In genomic region chr11:128716661-128717210, GRCh38 we compare ENCODE assay signal across 7 cellular contexts. TPM values are rescaled to one million over a fixed set of nuclear protein-coding genes. Genes with fewer than 3 reads are reported as not detected.
DNase-seq lines count a peak whose midpoint lies in the region; ATAC-seq, FAIRE-seq and TF ChIP-seq lines count a peak whose summit lies in the region.

No MANE protein-coding gene starts in this region.

- H3K9me3 Mint-ChIP-seq in GM23338, result 0 out of 3 replicates have a peak, but pooled peaks cover 3% of the 10 kb centered on the region
- no peaks in the 10 kb centered on the region for H3K9me3 Mint-ChIP-seq in T-helper 1 cell treated with Interleukin-12 subunit alpha and Interleukin-12 subunit beta and Interleukin-4 antibody, amounts not matched to agents 30 μg/mL and 1 μg/mL, for 36 hours

- 0 out of 2 replicates have a peak overlapping the region, but pooled peaks have one; percentile 34 for H2BK20ac ChIP-seq in H1 (ENCODE audit: low read length)

- H3K79me2 ChIP-seq in GM23338 (replicated peaks; ENCODE audit: insufficient read depth) (no peaks in the 10 kb centered on the region), H1 (ENCODE audit: control insufficient read depth in 1 of 2, insufficient read depth in 2 of 2, low read length in 2 of 2) (no peaks in the 10 kb centered on the region)

- no peak overlapping the region for H2BK15ac ChIP-seq in H1 (ENCODE audit: low read length)

- no peak for FAIRE-seq in H1 (lab: Jason Lieb, UNC)

- H2AFZ ChIP-seq in GM23338, result 0 out of 2 replicates have a peak overlapping the region, but pooled peaks have one; percentile 29
- no peak overlapping the region for H2AFZ ChIP-seq in H1 (ENCODE audit: low read length)

- H3K9me2 ChIP-seq in GM23338 (ENCODE audit: insufficient read depth), result peaks cover 13% of the 10 kb centered on the region; the same call in 1 of the 2 replicates

- H3K23me2 ChIP-seq in H1 (ENCODE audit: low read depth, low read length), result no peaks in the 10 kb centered on the region

- intact Hi-C loops in gastrocnemius medialis (cut with DNase I; ENCODE audit: low total_unique reads), result no loop called here

- no peaks in the 10 kb centered on the region; the same call in 1 of the 2 replicates for H3K36me3 ChIP-seq in GM23338 (ENCODE audit: insufficient read depth)
- H3K36me3 ChIP-seq in H1 (ENCODE audit: control insufficient read depth in 2 of 4, insufficient read depth in 4 of 4, low read length in 3 of 4), result no peaks in the 10 kb centered on the region
- no peaks in the 10 kb centered on the region for H3K36me3 ChIP-seq in gastrocnemius medialis

- 0 out of 2 replicates have a peak overlapping the region, but pooled peaks have one; percentile 0 for H2AK5ac ChIP-seq in H1 (ENCODE audit: low read depth, low read length)

- peak; percentile 18 for DNase-seq in GM23338 (ENCODE audit: low spot score)
- no peak for DNase-seq in H1 (ENCODE audit: low read depth in 1 of 2, low spot score in 2 of 2)
- no peak for DNase-seq in gastrocnemius medialis
- DNase-seq in inferior parietal cortex (ENCODE audit: extremely low spot score), result no peak
- DNase-seq in cerebellar cortex (ENCODE audit: low spot score), result no peak

- TF ChIP-seq EP300 in H1 (IDR thresholded peaks at IDR 0.05; ENCODE audit: borderline replicate concordance in 1 of 2, low read depth in 2 of 2, low read length in 2 of 2), result no peak

- H3K9ac ChIP-seq in H1 (replicated peaks in 1 of 4; ENCODE audit: extremely low read depth in 1 of 4, low read depth in 3 of 4, low read length in 3 of 4), result no peak overlapping the region

- POLR2A ChIA-PET in H1 (lab: Charles Lee; ENCODE audit: partially characterized antibody), result no interaction called here

- no peak overlapping the region for H3K56ac ChIP-seq in H1 (replicated peaks; ENCODE audit: insufficient read length, low read depth, low read length)

- H3K4me3 Mint-ChIP-seq in GM23338, result no peak overlapping the region
- H3K4me3 Mint-ChIP-seq in T-helper 1 cell treated with Interleukin-12 subunit alpha and Interleukin-12 subunit beta and Interleukin-4 antibody, amounts not matched to agents 30 μg/mL and 1 μg/mL, for 36 hours, result peak overlapping the region; percentile 78

- no peak overlapping the region for H3K14ac ChIP-seq in H1 (ENCODE audit: insufficient read length)

- H3K27me3 ChIP-seq in GM23338 (ENCODE audit: insufficient read depth) (no peaks in the 10 kb centered on the region), H1 (replicated peaks in 1 of 4; ENCODE audit: control insufficient read depth in 3 of 4, extremely low read depth in 1 of 4, insufficient read depth in 3 of 4, low read length in 3 of 4) (peaks cover 0 to 2% (median 0%) of the 10 kb centered on the region in 4 experiments; a peak in 2 of 7 replicates), gastrocnemius medialis (no peaks in the 10 kb centered on the region)

- H2BK12ac ChIP-seq in H1 (ENCODE audit: low read depth, low read length), result peak overlapping the region; percentile 71; the same call in 1 of the 2 replicates

- CTCF ChIA-PET in H1 (lab: Charles Lee; ENCODE audit: partially characterized antibody), result interaction anchor here (0.8 to 1.3 kb wide), 5 partner anchors 9 to 55 kb away, joined by 3 to 4 read pairs (median 3); no protein-coding TSS in a partner anchor

- H3K4me3 ChIP-seq in GM23338 (no peak overlapping the region), H1 (ENCODE audit: extremely low read depth in 1 of 4, insufficient read depth in 2 of 4, low read depth in 3 of 4, low read length in 4 of 4) (no peak overlapping the region), gastrocnemius medialis (no peak overlapping the region)

- H2BK120ac ChIP-seq in H1 (replicated peaks; ENCODE audit: low read depth, low read length), result no peak overlapping the region

- H3K79me1 ChIP-seq in H1 (ENCODE audit: low read depth, low read length), result no peaks in the 10 kb centered on the region

- H3K27ac Mint-ChIP-seq in GM23338, result no peak overlapping the region
- H3K27ac Mint-ChIP-seq in T-helper 1 cell treated with Interleukin-12 subunit alpha and Interleukin-12 subunit beta and Interleukin-4 antibody, amounts not matched to agents 30 μg/mL and 1 μg/mL, for 36 hours, result peak overlapping the region; percentile 94

- TF ChIP-seq POLR2A in H1 (IDR thresholded peaks at IDR 0.05; ENCODE audit: control extremely low read depth in 1 of 2, low read depth in 2 of 2, low read length in 2 of 2) (no peak), gastrocnemius medialis (IDR thresholded peaks at IDR 0.05) (no peak)

- WGBS in H1 (ENCODE audit: extremely low coverage in 1 of 2, insufficient coverage in 1 of 2, insufficient read length in 1 of 2, insufficient replicate concordance in 2 of 2, low coverage in 1 of 2, low lambda C conversion rate in 2 of 2, missing lambda C conversion rate in 1 of 2), 2 experiments, result 92% methylated on average over 7 of the region's 8 CpGs; no CpG with 5 or more reads in 1 of the 2 experiments

- H4K5ac ChIP-seq in H1 (ENCODE audit: insufficient read length, low read depth, low read length), result no peak overlapping the region

- peak overlapping the region; percentile 64; the same call in 1 of the 2 replicates for H3K18ac ChIP-seq in H1 (ENCODE audit: extremely low read depth, low read length)

- TF ChIP-seq RAD21 in H1 (IDR thresholded peaks at IDR 0.05 in 1 of 2, conservative IDR thresholded peaks at IDR 0.05 in 1 of 2; ENCODE audit: low read depth in 2 of 2, low read length in 2 of 2), result no peak

- H4K8ac ChIP-seq in H1 (ENCODE audit: extremely low read depth, insufficient read depth, low read length), result no peak overlapping the region

- 0 out of 2 replicates have a peak, but pooled peaks cover 3% of the 10 kb centered on the region for H3F3A ChIP-seq in GM23338 (replicated peaks; ENCODE audit: low read depth)

- peaks cover 3% of the 10 kb centered on the region for H3K27me3 Mint-ChIP-seq in GM23338 (ENCODE audit: insufficient read depth, low read depth, poor library complexity)
- no peaks in the 10 kb centered on the region for H3K27me3 Mint-ChIP-seq in T-helper 1 cell treated with Interleukin-12 subunit alpha and Interleukin-12 subunit beta and Interleukin-4 antibody, amounts not matched to agents 30 μg/mL and 1 μg/mL, for 36 hours (ENCODE audit: low read depth)

- H2BK5ac ChIP-seq in H1 (ENCODE audit: low read depth, low read length), result peak overlapping the region; percentile 41; the same call in 1 of the 2 replicates

- H3K4me1 Mint-ChIP-seq in GM23338, result peaks cover 62% of the 10 kb centered on the region
- peaks cover 85% of the 10 kb centered on the region for H3K4me1 Mint-ChIP-seq in T-helper 1 cell treated with Interleukin-12 subunit alpha and Interleukin-12 subunit beta and Interleukin-4 antibody, amounts not matched to agents 30 μg/mL and 1 μg/mL, for 36 hours (ENCODE audit: low read depth)

- in situ Hi-C loops in gastrocnemius medialis (cut with MboI; ENCODE audit: low sequenced_read_pairs in 4 of 4), result no loop called here

- TF ChIP-seq CTCF in GM23338 (conservative IDR thresholded peaks at IDR 0.05; ENCODE audit: low read depth in 2 of 2), result no peak
- TF ChIP-seq CTCF in H1 (IDR thresholded peaks at IDR 0.05; ENCODE audit: control extremely low read depth in 1 of 3, insufficient read depth in 1 of 3, low read depth in 1 of 3, low read length in 3 of 3), result no peak
- no peak for TF ChIP-seq CTCF in gastrocnemius medialis (IDR thresholded peaks at IDR 0.05 in 4 of 5, conservative IDR thresholded peaks at IDR 0.05 in 1 of 5)

- peak overlapping the region; percentile 63 for H3K4me2 ChIP-seq in GM23338
- no peak overlapping the region for H3K4me2 ChIP-seq in H1 (ENCODE audit: insufficient read depth in 1 of 2, low read depth in 2 of 2, low read length in 2 of 2)

- H3K27ac ChIP-seq in GM23338 (ENCODE audit: low read depth) (no peak overlapping the region), H1 (ENCODE audit: low read depth, low read length) (no peak overlapping the region), gastrocnemius medialis (peak overlapping the region; percentile 52 to 75 (median 65))

- H4K20me1 ChIP-seq in GM23338 (replicated peaks; ENCODE audit: insufficient read depth) (no peaks in the 10 kb centered on the region), H1 (replicated peaks in 1 of 2; ENCODE audit: control insufficient read depth in 1 of 2, insufficient read depth in 2 of 2, low read length in 2 of 2) (no peaks in the 10 kb centered on the region)

- ATAC-seq in GM23338 (peak; percentile 17; the same call in 2 of the 3 replicates), gastrocnemius medialis (peak in 1 of 2 donors; percentile 37), GM19324 (IDR thresholded peaks at IDR 0.05; ENCODE audit: low FRiP score, unreplicated experiment) (no peak)

- H3K23ac ChIP-seq in H1 (ENCODE audit: insufficient read length), result no peak overlapping the region

- H3K36me3 Mint-ChIP-seq in GM23338 (ENCODE audit: low read depth), result no peaks in the 10 kb centered on the region
- peaks cover 20% of the 10 kb centered on the region for H3K36me3 Mint-ChIP-seq in T-helper 1 cell treated with Interleukin-12 subunit alpha and Interleukin-12 subunit beta and Interleukin-4 antibody, amounts not matched to agents 30 μg/mL and 1 μg/mL, for 36 hours (ENCODE audit: low read depth)

- H4K91ac ChIP-seq in H1 (replicated peaks; ENCODE audit: insufficient read length, low read length), result peak overlapping the region; percentile 69

- no peak overlapping the region for H3K4ac ChIP-seq in H1 (replicated peaks; ENCODE audit: insufficient read length, low read depth, low read length)

- H3K4me1 ChIP-seq in GM23338 (ENCODE audit: insufficient read depth), result peaks cover 67% of the 10 kb centered on the region
- peaks cover 5 to 25% (median 22%) of the 10 kb centered on the region in 4 experiments for H3K4me1 ChIP-seq in H1 (replicated peaks in 1 of 4; ENCODE audit: control insufficient read depth in 3 of 4, insufficient read depth in 4 of 4, low read length in 3 of 4)
- peaks cover 9 to 24% of the 10 kb centered on the region in 2 donors for H3K4me1 ChIP-seq in gastrocnemius medialis

- no peaks in the 10 kb centered on the region for H3K9me3 ChIP-seq in H1 (ENCODE audit: insufficient read depth in 2 of 2, low read depth in 1 of 2, low read length in 1 of 2)
- H3K9me3 ChIP-seq in gastrocnemius medialis, result no peaks in the 10 kb centered on the region

TF ChIP-seq in H1, 55 proteins besides CTCF, POLR2A, EP300 and RAD21 (continues in another document):
- TF ChIP-seq BACH1 (IDR thresholded peaks at IDR 0.05; ENCODE audit: low read length), result no peak

RNA-seq across cellular contexts. Expression of gene FLI1, which starts 22.9 kb away (rescaled TPM):
- 0.12 and 0.21 TPM in 2 replicates for total RNA-seq in GM23338 (2014; rRNA removed; shearing (Covaris generic))
- polyA plus RNA-seq in GM23338 (2016; fragmentation: Nextera tagmentation; extraction: Ambion mirVana) (0.16 and 0.31 TPM in 2 replicates), H1 (2011; rRNA removed) (0.18 and 0.30 TPM in 2 replicates)
- 0.22 and 0.29 TPM in 2 replicates for total RNA-seq in H1 (2021; fragmentation: NEBNext Ultra II Directional; extraction: Animal tissue kit (Norgen Biotek cat#: 25700))
- 0.21 TPM for polyA plus RNA-seq in H1 (2011; cell fraction: cytosol; rRNA removed)
- 0.14 TPM for polyA plus RNA-seq in H1 (2011; cell fraction: nucleus; rRNA removed)
- 0.15 to 0.58 TPM (median 0.43 TPM) in 3 of 4 replicates, not detected in the other for polyA plus RNA-seq in H1 (2012, experiment 1 of 2)
- polyA plus RNA-seq in H1 (2012, experiment 2 of 2), result 0.04 TPM
- polyA plus RNA-seq in H1 (2013, experiment 1 of 2), result 0.18 TPM
- polyA plus RNA-seq in H1 (2013, experiment 2 of 2), result 0.24 TPM
- polyA minus RNA-seq in H1 (2011; rRNA and poly(A)+ RNA removed), result 0.38 and 1.5 TPM in 2 replicates
- not detected for polyA minus RNA-seq in H1 (2011; cell fraction: cytosol; rRNA and poly(A)+ RNA removed)
- 0.50 TPM for polyA minus RNA-seq in H1 (2011; cell fraction: nucleus; rRNA and poly(A)+ RNA removed)
- total RNA-seq in gastrocnemius medialis, result 10 to 100 TPM in 2 of 4 donors, 1 to 10 TPM in 2; 8.4 to 16.5 (median 10.1) TPM

Comparison
In these comparisons a context has a peak if more than half of its experiments do, and no peak if none do; other contexts are left out.
1. H3K27ac ChIP-seq: peak in gastrocnemius medialis (4 of 4); none in GM23338 (single experiment) and H1 (single experiment).